ENCODE assay signal across 8 cellular contexts in genomic region chr5:137075163-137075970, GRCh38.
DNase-seq lines count a peak whose midpoint lies in the region; ATAC-seq and TF ChIP-seq lines count a peak whose summit lies in the region.

No MANE protein-coding gene starts in this region.

- intact Hi-C loops in ovary (cut with DNase I): no loop called here

- ATAC-seq in GM21529 (IDR thresholded peaks at IDR 0.05; ENCODE audit: unreplicated experiment): peak; percentile 86
- ATAC-seq in RWPE2 (ENCODE audit: low read depth): peak; percentile 89

- DNase-seq in NCI-H1105 treated with DMSO at 0.1 percent for 48 hours (lab: John Stamatoyannopoulos, UW) (peak; percentile 20), NCI-H1105 (lab: John Stamatoyannopoulos, UW) (no peak), KBM-7 (peak; percentile 37), RWPE2 (ENCODE audit: low spot score) (peak; percentile 88), epithelial cell of esophagus (ENCODE audit: low read depth) (peak; percentile 89), ovary (peak in 4 of 5 donors; percentile 21 to 56 (median 39)), globus pallidus (ENCODE audit: low spot score) (no peak)

- H3K4me1 ChIP-seq in RWPE2 (ENCODE audit: insufficient read depth, poor library complexity, severe bottlenecking): peaks cover 10% of the 10 kb centered on the region
- H3K4me1 ChIP-seq in ovary (ENCODE audit: insufficient read depth): no peaks in the 10 kb centered on the region

- no peak overlapping the region for H3K27ac ChIP-seq in RWPE2 (ENCODE audit: poor library complexity, severe bottlenecking)
- H3K27ac ChIP-seq in ovary: no peak overlapping the region

- 31 to 35% (median 33%) methylated on average over 7 of the region's 7 CpGs for WGBS in ovary, 3 donors

- TF ChIP-seq EP300 in ovary (IDR thresholded peaks at IDR 0.05): no peak

- in situ Hi-C loops in KBM-7 (cut with MboI; ENCODE audit: low pct_unique_long_range_greater_than_20kb, low sequenced_read_pairs): no loop called here

- no peak for TF ChIP-seq POLR2A in ovary (IDR thresholded peaks at IDR 0.05)

- no peaks in the 10 kb centered on the region for H3K9me3 ChIP-seq in RWPE2 (ENCODE audit: severe bottlenecking)
- H3K9me3 ChIP-seq in ovary: no peaks in the 10 kb centered on the region

- TF ChIP-seq CTCF in RWPE2 (IDR thresholded peaks at IDR 0.05; ENCODE audit: poor library complexity, severe bottlenecking) (peak; percentile 97), epithelial cell of esophagus (IDR thresholded peaks at IDR 0.05; ENCODE audit: insufficient read depth, low read depth, low read length, missing control alignments) (peak; percentile 97), ovary (IDR thresholded peaks at IDR 0.05) (no peak)

- H3K36me3 ChIP-seq in RWPE2 (ENCODE audit: low read depth) (no peaks in the 10 kb centered on the region), ovary (no peaks in the 10 kb centered on the region)

- H3K27me3 ChIP-seq in RWPE2 (ENCODE audit: insufficient read depth, poor library complexity, severe bottlenecking) (no peaks in the 10 kb centered on the region), ovary (no peaks in the 10 kb centered on the region)

- no peak overlapping the region for H3K4me3 ChIP-seq in RWPE2 (ENCODE audit: severe bottlenecking)
- H3K4me3 ChIP-seq in epithelial cell of esophagus (ENCODE audit: low read length): no peak overlapping the region
- no peak overlapping the region for H3K4me3 ChIP-seq in ovary

Comparison
In these comparisons a context has a peak if more than half of its experiments do, and no peak if none do; other contexts are left out.
1. DNase-seq: peak in NCI-H1105 treated with DMSO at 0.1 percent for 48 hours (single experiment), KBM-7 (single experiment), RWPE2 (single experiment), epithelial cell of esophagus (single experiment) and ovary (4 of 5); none in NCI-H1105 (single experiment) and globus pallidus (single experiment).
2. CTCF ChIP-seq: peak in RWPE2 (single experiment) and epithelial cell of esophagus (single experiment); none in ovary (0 of 3).